Comparison of ENCODE assay signal across 8 cellular contexts in genomic region chr10:21534611-21535493, GRCh38. TPM values are rescaled to one million over a fixed set of nuclear protein-coding genes. Genes with fewer than 3 reads are reported as not detected.
DNase-seq lines count a peak whose midpoint lies in the region; ATAC-seq, FAIRE-seq and TF ChIP-seq lines count a peak whose summit lies in the region.

No MANE protein-coding gene starts in this region.

- peaks cover 33% of the 10 kb centered on the region for H3K79me2 ChIP-seq in ACC112 (ENCODE audit: control insufficient read depth, insufficient read depth, low read length, unreplicated experiment)

- H3K9ac ChIP-seq in HUES64 (ENCODE audit: low read depth, low read length), result peak overlapping the region; percentile 76
- H3K9ac ChIP-seq in kidney (ENCODE audit: low read length in 2 of 2), result no peak overlapping the region

- FAIRE-seq in kidney (lab: Jason Lieb, UNC), result no peak

- peak; percentile 20 for ATAC-seq in GM18502 (IDR thresholded peaks at IDR 0.05; ENCODE audit: poor library complexity, unreplicated experiment)

- H3K4me1 ChIP-seq in ACC112 (ENCODE audit: control insufficient read depth, insufficient read depth, low read length, unreplicated experiment), result peaks cover 22% of the 10 kb centered on the region
- H3K4me1 ChIP-seq in HUES64 (ENCODE audit: insufficient read depth, low read length), result peaks cover 36% of the 10 kb centered on the region
- peaks cover 6 to 7% of the 10 kb centered on the region in 2 donors for H3K4me1 ChIP-seq in kidney (ENCODE audit: control insufficient read depth in 1 of 2, insufficient read depth in 1 of 2, low read depth in 1 of 2, low read length in 2 of 2)

- H3K9me3 ChIP-seq in HUES64 (ENCODE audit: insufficient read depth, low read depth, low read length), result no peaks in the 10 kb centered on the region
- H3K9me3 ChIP-seq in kidney (ENCODE audit: control insufficient read depth in 1 of 2, low read length in 2 of 2), result no peaks in the 10 kb centered on the region

- H3K27me3 ChIP-seq in ACC112 (ENCODE audit: insufficient read depth, low read length), result no peaks in the 10 kb centered on the region
- no peaks in the 10 kb centered on the region for H3K27me3 ChIP-seq in HUES64 (ENCODE audit: insufficient read depth, low read length)

- WGBS in HUES64, result 1% methylated on average over 85 of the region's 96 CpGs

- H3K36me3 ChIP-seq in ACC112 (ENCODE audit: insufficient read depth, low read length), result peaks cover 10% of the 10 kb centered on the region; the same call in 1 of the 2 replicates
- H3K36me3 ChIP-seq in HUES64 (ENCODE audit: insufficient read depth, low read length), result peaks cover 39% of the 10 kb centered on the region
- peaks cover 3 to 10% of the 10 kb centered on the region in 2 donors for H3K36me3 ChIP-seq in kidney (ENCODE audit: control insufficient read depth in 1 of 2, insufficient read depth in 2 of 2, low read length in 2 of 2)

- no peak overlapping the region for H2AFZ ChIP-seq in ACC112 (ENCODE audit: low read length, unreplicated experiment)

- DNase-seq in caudate nucleus (lab: John Stamatoyannopoulos, UW) (peak in 40 of 61 donors; percentile 25 to 77 (median 53)), kidney (peak; percentile 87), OCI-M2 (lab: John Stamatoyannopoulos, UW; ENCODE audit: unreplicated experiment) (no peak)
- peak; percentile 42 for DNase-seq in stimulated activated CD4-positive, alpha-beta T cell treated with anti-CD3 and anti-CD28 coated beads, Interleukin-12 subunit alpha, Interleukin-12 subunit beta, amount 100 ng/mL, for 4 hours

- no peak for TF ChIP-seq CTCF in VCaP (conservative IDR thresholded peaks at IDR 0.05)
- no peak for TF ChIP-seq CTCF in kidney (IDR thresholded peaks at IDR 0.05; ENCODE audit: borderline replicate concordance, extremely low read depth, insufficient read depth)

- H3K27ac ChIP-seq in ACC112 (ENCODE audit: low read depth, low read length) (peak overlapping the region; percentile 68), HUES64 (ENCODE audit: low read depth, low read length) (peak overlapping the region; percentile 84; the same call in 1 of the 2 replicates), VCaP (peak overlapping the region; percentile 95), caudate nucleus (ENCODE audit: low read depth, low read length) (peak overlapping the region; percentile 98), kidney (ENCODE audit: low read depth in 2 of 2, low read length in 2 of 2) (peak overlapping the region; percentile 94 to 97)

- peak overlapping the region; percentile 73 for H3K4me3 ChIP-seq in ACC112 (ENCODE audit: low read depth, low read length)
- peak overlapping the region; percentile 70 for H3K4me3 ChIP-seq in HUES64 (ENCODE audit: low read length)
- peak overlapping the region; percentile 68 to 85 for H3K4me3 ChIP-seq in kidney (ENCODE audit: low read length in 2 of 2)

- intact Hi-C loops in kidney (cut with DNase I), result no loop called here

RNA-seq across cellular contexts. Expression of gene MLLT10, which starts 0.8 kb away (rescaled TPM):
- 33.7 TPM for polyA plus RNA-seq in HUES64 (2013, experiment 1 of 2)
- 38.4 TPM for polyA plus RNA-seq in HUES64 (2013, experiment 2 of 2)
- total RNA-seq in kidney, result 54.2 TPM
- 11.0 TPM for polyA plus RNA-seq in kidney (ENCODE audit: insufficient read depth, low read depth, low replicate concordance)

RNA-seq across cellular contexts. Expression of gene SKIDA1, which starts 9.4 kb away (rescaled TPM):
- 7.8 TPM for polyA plus RNA-seq in HUES64 (2013, experiment 1 of 2)
- 13.9 TPM for polyA plus RNA-seq in HUES64 (2013, experiment 2 of 2)
- total RNA-seq in kidney, result 2.9 TPM
- 0.71 TPM for polyA plus RNA-seq in kidney (ENCODE audit: insufficient read depth, low read depth, low replicate concordance)
